14 cellular contexts compared by ENCODE assay signal in genomic region chr2:64130333-64130732, GRCh38.
"Had no signal": no experiment of that assay in that cellular context is flagged by ENCODE, and none has a peak within 500 bp of the region (broad histone marks: within the 10 kb centered on the region; RNA-seq: fewer than 3 reads in every experiment).

No MANE protein-coding gene starts in this region.

- H3K4me3 Mint-ChIP-seq: activated CD8-positive, alpha-beta T cell treated with anti-CD3 and anti-CD28 coated beads, Interleukin-2, amount 10 ng/mL, durations not matched to agents 7 days and 5 days; activated naive CD4-positive, alpha-beta T cell treated with anti-CD3 and anti-CD28 coated beads, Interleukin-2, amount 10 ng/mL, durations not matched to agents 7 days and 5 days; neural crest cell; T-helper 1 cell treated with Interleukin-12 subunit alpha and Interleukin-12 subunit beta and Interleukin-4 antibody, amounts not matched to agents 30 μg/mL and 1 μg/mL, for 36 hours had no signal

- DNase-seq: activated CD4-positive, alpha-beta T cell treated with anti-CD3 and anti-CD28 coated beads for 48 hours; activated CD8-positive, alpha-beta memory T cell treated with anti-CD3 and anti-CD28 coated beads, Interleukin-2, amount 50 U/mL, for 48 hours; activated CD8-positive, alpha-beta T cell treated with anti-CD3 and anti-CD28 coated beads, Interleukin-2, amount 10 ng/mL, durations not matched to agents 7 days and 5 days; activated naive CD4-positive, alpha-beta T cell treated with anti-CD3 and anti-CD28 coated beads, Interleukin-2, amount 10 ng/mL, durations not matched to agents 7 days and 5 days; erythroblast; midbrain; stimulated activated CD4-positive, alpha-beta T cell treated with anti-CD3 and anti-CD28 coated beads, Interleukin-1b, Interleukin-23, amount 100 ng/mL, for 48 hours had no signal

- FAIRE-seq: bronchial epithelial cell, urothelium cell line had no signal

- H3K27ac Mint-ChIP-seq: activated CD8-positive, alpha-beta T cell treated with anti-CD3 and anti-CD28 coated beads, Interleukin-2, amount 10 ng/mL, durations not matched to agents 7 days and 5 days; activated naive CD4-positive, alpha-beta T cell treated with anti-CD3 and anti-CD28 coated beads, Interleukin-2, amount 10 ng/mL, durations not matched to agents 7 days and 5 days; T-helper 1 cell treated with Interleukin-12 subunit alpha and Interleukin-12 subunit beta and Interleukin-4 antibody, amounts not matched to agents 30 μg/mL and 1 μg/mL, for 36 hours had no signal

- H3K9me3 Mint-ChIP-seq: activated naive CD4-positive, alpha-beta T cell treated with anti-CD3 and anti-CD28 coated beads, Interleukin-2, amount 10 ng/mL, durations not matched to agents 7 days and 5 days; neural crest cell; T-helper 1 cell treated with Interleukin-12 subunit alpha and Interleukin-12 subunit beta and Interleukin-4 antibody, amounts not matched to agents 30 μg/mL and 1 μg/mL, for 36 hours had no signal

- ATAC-seq: activated CD8-positive, alpha-beta T cell treated with anti-CD3 and anti-CD28 coated beads, Interleukin-2, amount 10 ng/mL, durations not matched to agents 7 days and 5 days; left lobe of liver; sciatic nerve; SK-N-SH treated with all-trans-retinoic acid at 6 μM for 48 hours had no signal

- H3K27me3 Mint-ChIP-seq: activated naive CD4-positive, alpha-beta T cell treated with anti-CD3 and anti-CD28 coated beads, Interleukin-2, amount 10 ng/mL, durations not matched to agents 7 days and 5 days had no signal
